ENCODE assay signal across 13 cellular contexts in the genomic region with DNA sequence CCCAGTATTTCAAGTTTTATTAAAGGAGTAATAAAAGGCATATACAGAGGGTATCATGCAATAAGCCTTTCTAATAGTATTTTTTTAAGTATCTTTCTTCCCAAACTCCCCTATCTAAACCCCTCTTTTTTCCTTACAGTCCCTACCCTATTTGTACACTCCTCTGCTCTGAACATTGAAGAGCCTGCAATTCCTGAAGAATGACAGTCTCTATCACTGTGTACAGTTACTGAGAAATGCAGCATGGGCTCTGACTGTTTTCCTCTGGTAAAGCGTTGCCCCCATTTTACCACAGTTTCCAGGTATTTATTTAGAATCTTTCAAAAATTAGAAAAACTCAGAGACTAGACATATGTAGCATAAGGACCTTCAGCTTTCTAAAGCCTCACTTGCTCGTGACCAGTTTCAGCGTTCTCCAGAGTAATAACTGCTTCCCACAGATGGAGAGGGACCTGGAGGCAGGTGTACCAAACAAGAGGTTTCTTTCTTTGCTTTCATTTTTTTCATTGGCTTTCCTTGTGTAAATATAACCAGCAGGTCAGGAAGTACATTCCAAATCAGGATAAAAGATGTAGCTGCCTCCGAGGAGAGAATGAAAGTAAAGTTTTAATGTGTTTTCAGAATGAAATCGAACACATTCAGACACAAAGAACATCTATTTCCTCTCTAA.
DNase-seq lines count a peak whose midpoint lies in the region; ATAC-seq, FAIRE-seq and TF ChIP-seq lines count a peak whose summit lies in the region.
"Had no signal": no experiment of that assay in that cellular context is flagged by ENCODE, and none has a peak within 500 bp of the region (broad histone marks: within the 10 kb centered on the region; RNA-seq: fewer than 3 reads in every experiment).

No MANE protein-coding gene starts in this region.

- no peak overlapping the region for H2BK5ac ChIP-seq in H1 (ENCODE audit: low read depth, low read length)

- no peak overlapping the region for H4K5ac ChIP-seq in H1 (ENCODE audit: insufficient read length, low read depth, low read length)

- H3K9me3 ChIP-seq in H1 (ENCODE audit: insufficient read depth in 2 of 2, low read depth in 1 of 2, low read length in 1 of 2) (no peaks in the 10 kb centered on the region), upper lobe of right lung (no peaks in the 10 kb centered on the region)
- H3K9me3 ChIP-seq: body of pancreas, neutrophil had no signal

- no peak for TF ChIP-seq POLR2A in H1 (IDR thresholded peaks at IDR 0.05; ENCODE audit: control extremely low read depth in 1 of 2, low read depth in 2 of 2, low read length in 2 of 2)

- peak overlapping the region; percentile 32; the same call in 1 of the 2 replicates for H2AFZ ChIP-seq in H1 (ENCODE audit: low read length)

- peaks cover 10% of the 10 kb centered on the region for H3K9me3 Mint-ChIP-seq in activated T-cell treated with anti-CD3 and anti-CD28 coated beads, Interleukin-2, amount 50 U/mL, for 24 hours

- H3K27me3 Mint-ChIP-seq in activated T-cell treated with anti-CD3 and anti-CD28 coated beads, Interleukin-2, amount 50 U/mL, for 24 hours, result no peaks in the 10 kb centered on the region

- no peak overlapping the region for H2BK12ac ChIP-seq in H1 (ENCODE audit: low read depth, low read length)

- H3K14ac ChIP-seq in H1 (ENCODE audit: insufficient read length), result no peak overlapping the region

- H3K79me1 ChIP-seq in H1 (ENCODE audit: low read depth, low read length), result no peaks in the 10 kb centered on the region

- DNase-seq in activated T-cell treated with anti-CD3 and anti-CD28 coated beads, Interleukin-2, amount 50 U/mL, for 24 hours, result no peak
- no peak for DNase-seq in activated T-cell treated with anti-CD3 and anti-CD28 coated beads, Interleukin-2, amount 50 U/mL, for 48 hours
- DNase-seq in NCI-H69 (lab: John Stamatoyannopoulos, UW), result peak; percentile 81
- DNase-seq in H1 (ENCODE audit: low read depth in 1 of 2, low spot score in 2 of 2), result no peak
- no peak for DNase-seq in upper lobe of right lung
- no peak for DNase-seq in activated gamma-delta T cell (lab: John Stamatoyannopoulos, UW)
- DNase-seq in foreskin melanocyte, result no peak
- no peak for DNase-seq in T-helper 1 cell
- DNase-seq: body of pancreas; GOT3; stimulated activated CD4-positive, alpha-beta T cell treated with anti-CD3 and anti-CD28 coated beads, Interleukin-2, amount 100 ng/mL, for 24 hours; substantia nigra had no signal

- H2BK120ac ChIP-seq in H1 (replicated peaks; ENCODE audit: low read depth, low read length), result no peak overlapping the region

- H3K27me3 ChIP-seq in H1 (replicated peaks in 1 of 4; ENCODE audit: control insufficient read depth in 3 of 4, extremely low read depth in 1 of 4, insufficient read depth in 3 of 4, low read length in 3 of 4) (no peaks in the 10 kb centered on the region), upper lobe of right lung (no peaks in the 10 kb centered on the region)
- H3K27me3 ChIP-seq: body of pancreas, neutrophil had no signal

- no peak overlapping the region for H2BK20ac ChIP-seq in H1 (ENCODE audit: low read length)

- no peak overlapping the region for H3K27ac ChIP-seq in H1 (ENCODE audit: low read depth, low read length)
- H3K27ac ChIP-seq in upper lobe of right lung, result no peak overlapping the region
- H3K27ac ChIP-seq: body of pancreas, neutrophil had no signal

- ATAC-seq in upper lobe of right lung, result peak; percentile 38
- ATAC-seq: body of pancreas had no signal

- no peak overlapping the region for H3K4ac ChIP-seq in H1 (replicated peaks; ENCODE audit: insufficient read length, low read depth, low read length)

- TF ChIP-seq CTCF in H1 (IDR thresholded peaks at IDR 0.05; ENCODE audit: control extremely low read depth in 1 of 3, insufficient read depth in 1 of 3, low read depth in 1 of 3, low read length in 3 of 3), result no peak
- no peak for TF ChIP-seq CTCF in upper lobe of right lung (IDR thresholded peaks at IDR 0.05)

- H3K36me3 Mint-ChIP-seq in activated T-cell treated with anti-CD3 and anti-CD28 coated beads, Interleukin-2, amount 50 U/mL, for 24 hours (ENCODE audit: low read depth), result no peaks in the 10 kb centered on the region

- TF ChIP-seq RAD21 in H1 (IDR thresholded peaks at IDR 0.05 in 1 of 2, conservative IDR thresholded peaks at IDR 0.05 in 1 of 2; ENCODE audit: low read depth in 2 of 2, low read length in 2 of 2), result no peak

- H3K18ac ChIP-seq in H1 (ENCODE audit: extremely low read depth, low read length), result no peak overlapping the region

- no peak overlapping the region for H3K9ac ChIP-seq in H1 (replicated peaks in 1 of 4; ENCODE audit: extremely low read depth in 1 of 4, low read depth in 3 of 4, low read length in 3 of 4)

- H3K79me2 ChIP-seq in H1 (ENCODE audit: control insufficient read depth in 1 of 2, insufficient read depth in 2 of 2, low read length in 2 of 2), result no peaks in the 10 kb centered on the region

- H4K91ac ChIP-seq in H1 (replicated peaks; ENCODE audit: insufficient read length, low read length), result no peak overlapping the region

- H3K4me1 Mint-ChIP-seq in activated T-cell treated with anti-CD3 and anti-CD28 coated beads, Interleukin-2, amount 50 U/mL, for 24 hours (ENCODE audit: low read depth), result peaks cover 9% of the 10 kb centered on the region

- TF ChIP-seq EP300 in H1 (IDR thresholded peaks at IDR 0.05; ENCODE audit: borderline replicate concordance in 1 of 2, low read depth in 2 of 2, low read length in 2 of 2), result no peak

- CTCF ChIA-PET in H1 (lab: Charles Lee; ENCODE audit: partially characterized antibody), result no interaction called here

- 88% methylated on average over 5 of the region's 5 CpGs; no CpG with 5 or more reads in 1 of the 2 experiments for WGBS in H1 (ENCODE audit: extremely low coverage in 1 of 2, insufficient coverage in 1 of 2, insufficient read length in 1 of 2, insufficient replicate concordance in 2 of 2, low coverage in 1 of 2, low lambda C conversion rate in 2 of 2, missing lambda C conversion rate in 1 of 2), 2 experiments

- H3K4me1 ChIP-seq in H1 (replicated peaks in 1 of 4; ENCODE audit: control insufficient read depth in 3 of 4, insufficient read depth in 4 of 4, low read length in 3 of 4) (no peaks in the 10 kb centered on the region), upper lobe of right lung (no peaks in the 10 kb centered on the region)
- H3K4me1 ChIP-seq: body of pancreas had no signal

- H3K4me2 ChIP-seq in H1 (ENCODE audit: insufficient read depth in 1 of 2, low read depth in 2 of 2, low read length in 2 of 2), result no peak overlapping the region

- no peaks in the 10 kb centered on the region for H3K36me3 ChIP-seq in H1 (ENCODE audit: control insufficient read depth in 2 of 4, insufficient read depth in 4 of 4, low read length in 3 of 4)
- H3K36me3 ChIP-seq in upper lobe of right lung, result no peaks in the 10 kb centered on the region
- H3K36me3 ChIP-seq: neutrophil had no signal

- H4K8ac ChIP-seq in H1 (ENCODE audit: extremely low read depth, insufficient read depth, low read length), result no peak overlapping the region

- no peak overlapping the region for H2BK15ac ChIP-seq in H1 (ENCODE audit: low read length)

- no peak overlapping the region for H3K27ac Mint-ChIP-seq in activated T-cell treated with anti-CD3 and anti-CD28 coated beads, Interleukin-2, amount 50 U/mL, for 24 hours

- POLR2A ChIA-PET in H1 (lab: Charles Lee; ENCODE audit: partially characterized antibody), result no interaction called here

- no peaks in the 10 kb centered on the region for H4K20me1 ChIP-seq in H1 (replicated peaks in 1 of 2; ENCODE audit: control insufficient read depth in 1 of 2, insufficient read depth in 2 of 2, low read length in 2 of 2)

- no peak overlapping the region for H3K23ac ChIP-seq in H1 (ENCODE audit: insufficient read length)

- no peaks in the 10 kb centered on the region for H3K23me2 ChIP-seq in H1 (ENCODE audit: low read depth, low read length)

- intact Hi-C loops in upper lobe of right lung (cut with DNase I), result no loop called here

- H3K4me3 ChIP-seq in H1 (ENCODE audit: extremely low read depth in 1 of 4, insufficient read depth in 2 of 4, low read depth in 3 of 4, low read length in 4 of 4) (no peak overlapping the region), upper lobe of right lung (peak overlapping the region; percentile 25)
- H3K4me3 ChIP-seq: body of pancreas had no signal

- H3K56ac ChIP-seq in H1 (replicated peaks; ENCODE audit: insufficient read length, low read depth, low read length), result no peak overlapping the region

- no peak for FAIRE-seq in H1 (lab: Jason Lieb, UNC)

- no peak overlapping the region for H2AK5ac ChIP-seq in H1 (ENCODE audit: low read depth, low read length)

- peak overlapping the region; percentile 43 for H3K4me3 Mint-ChIP-seq in activated T-cell treated with anti-CD3 and anti-CD28 coated beads, Interleukin-2, amount 50 U/mL, for 24 hours

TF ChIP-seq in H1, 55 proteins besides CTCF, POLR2A, EP300 and RAD21:
- TF ChIP-seq SP2 (IDR thresholded peaks at IDR 0.05; ENCODE audit: low read length) (no peak), CBX5 (IDR thresholded peaks at IDR 0.05; ENCODE audit: low read depth, low read length) (no peak)
TF ChIP-seq in H1: peak in this region for 0.
